ENCODE assay signal across 17 cellular contexts in genomic region chr14:96243785-96244184, GRCh38. TPM values are rescaled to one million over a fixed set of nuclear protein-coding genes. Genes with fewer than 3 reads are reported as not detected.
"Had no signal": no experiment of that assay in that cellular context is flagged by ENCODE, and none has a peak within 500 bp of the region (broad histone marks: within the 10 kb centered on the region; RNA-seq: fewer than 3 reads in every experiment).

No MANE protein-coding gene starts in this region.

- ATAC-seq: activated CD4-positive, CD25-positive, alpha-beta regulatory T cell treated with anti-CD3 and anti-CD28 coated beads, Interleukin-2, amount 50 U/mL, for 24 hours; activated naive CD8-positive, alpha-beta T cell treated with anti-CD3 and anti-CD28 coated beads, Interleukin-2, amount 50 U/mL, for 24 hours; activated T-helper 17 cell treated with anti-CD3 and anti-CD28 coated beads, Interleukin-2, amount 50 U/mL, for 72 hours; gastroesophageal sphincter; stimulated activated naive CD8-positive, alpha-beta T cell treated with anti-CD3 and anti-CD28 coated beads, Interleukin-15, Interleukin-2, amounts not matched to agents 100 U/mL and 50 U/mL, for 24 hours had no signal

- H3K27ac ChIP-seq: gastroesophageal sphincter, parathyroid adenoma, suprapubic skin had no signal

- H3K4me1 ChIP-seq: gastroesophageal sphincter, parathyroid adenoma, suprapubic skin had no signal

- H3K4me3 ChIP-seq: gastroesophageal sphincter, lung, suprapubic skin had no signal

- DNase-seq: activated naive CD4-positive, alpha-beta T cell treated with Interleukin-2 at 50 U/mL for 16 hours; activated naive CD8-positive, alpha-beta T cell treated with anti-CD3 and anti-CD28 coated beads, Interleukin-2, amount 50 U/mL, for 24 hours; dermis blood vessel endothelial cell; endodermal cell; islet precursor cell; naive B cell; stimulated activated naive CD8-positive, alpha-beta T cell treated with anti-CD3 and anti-CD28 coated beads, Interleukin-15, Interleukin-2, amounts not matched to agents 100 U/mL and 50 U/mL, for 24 hours; T-helper 9 cell had no signal

- H3K27me3 ChIP-seq: gastroesophageal sphincter, suprapubic skin had no signal

- H3K9me3 ChIP-seq: suprapubic skin had no signal

RNA-seq across cellular contexts. Expression of gene BDKRB1, which starts 12.2 kb away (rescaled TPM):
- total RNA-seq: activated CD8-positive, alpha-beta memory T cell treated with anti-CD3 and anti-CD28 coated beads for 36 hours; activated T-helper 17 cell treated with anti-CD3 and anti-CD28 coated beads, Interleukin-2, amount 50 U/mL, for 72 hours; chondrocyte; dermis blood vessel endothelial cell; skeletal muscle tissue had no signal

RNA-seq across cellular contexts. Expression of gene BDKRB2, which starts 39.1 kb away (rescaled TPM):
- total RNA-seq: activated CD8-positive, alpha-beta memory T cell treated with anti-CD3 and anti-CD28 coated beads for 36 hours; activated T-helper 17 cell treated with anti-CD3 and anti-CD28 coated beads, Interleukin-2, amount 50 U/mL, for 72 hours had no signal
